Comparison of ENCODE assay signal across 9 cellular contexts in genomic region chr4:176321589-176321988, GRCh38. TPM values are rescaled to one million over a fixed set of nuclear protein-coding genes. Genes with fewer than 3 reads are reported as not detected.
A peak's percentile ranks its signal among the peaks of the same experiment; 100 is the strongest.
DNase-seq lines count a peak whose midpoint lies in the region; ATAC-seq and TF ChIP-seq lines count a peak whose summit lies in the region.
"Had no signal": no experiment of that assay in that cellular context is flagged by ENCODE, and none has a peak within 500 bp of the region (broad histone marks: within the 10 kb centered on the region; RNA-seq: fewer than 3 reads in every experiment).

No MANE protein-coding gene starts in this region.

- WGBS in SK-N-SH (ENCODE audit: low lambda C conversion rate): 67% methylated on average over 5 of the region's 5 CpGs
- WGBS in right cardiac atrium: 43% methylated on average over 5 of the region's 5 CpGs

- H3K4me3 ChIP-seq in SK-N-SH (ENCODE audit: low read depth in 2 of 2, low read length in 1 of 2) (peak overlapping the region; percentile 72 to 99), WI38 (ENCODE audit: low read depth, low read length) (peak overlapping the region; percentile 80), right cardiac atrium (ENCODE audit: low read length) (peak overlapping the region; percentile 58)

- H3K27ac ChIP-seq in SK-N-SH (ENCODE audit: low read depth in 2 of 2, low read length in 1 of 2) (peak overlapping the region; percentile 88 to 96), right cardiac atrium (ENCODE audit: low read length) (no peak overlapping the region)

- peaks cover 26% of the 10 kb centered on the region for H4K20me1 ChIP-seq in SK-N-SH (ENCODE audit: insufficient read depth)

- H3K27me3 ChIP-seq in SK-N-SH (ENCODE audit: insufficient read depth): no peaks in the 10 kb centered on the region
- no peaks in the 10 kb centered on the region for H3K27me3 ChIP-seq in right cardiac atrium (ENCODE audit: control insufficient read depth, insufficient read depth)

- H3K4me2 ChIP-seq in SK-N-SH: peak overlapping the region; percentile 78

- H3K9me3 Mint-ChIP-seq in stimulated activated naive CD8-positive, alpha-beta T cell treated with anti-CD3 and anti-CD28 coated beads, Interleukin-15, amount 100 ng/mL, for 72 hours: no peaks in the 10 kb centered on the region

- peak overlapping the region; percentile 89 to 96 for H3K4me3 Mint-ChIP-seq in stimulated activated naive CD8-positive, alpha-beta T cell treated with anti-CD3 and anti-CD28 coated beads, Interleukin-15, amount 100 ng/mL, for 72 hours

- CTCF ChIA-PET in SK-N-SH (lab: Yijun Ruan, JAX): interaction anchor here (1.1 to 1.7 kb wide), 2 partner anchors 12 to 19 kb away, joined by 6 to 7 read pairs; no protein-coding TSS in a partner anchor

- POLR2A ChIA-PET in SK-N-SH (lab: Yijun Ruan, JAX): interaction anchor here (0.7 to 1.6 kb wide), 2 partner anchors 127 to 360 kb away, joined by 3 to 6 read pairs; partner anchors contain the start of gene SPATA4

- peaks cover 10 to 13% of the 10 kb centered on the region in 2 experiments for H3K36me3 ChIP-seq in SK-N-SH (replicated peaks in 1 of 2; ENCODE audit: control insufficient read depth in 1 of 2, insufficient read depth in 2 of 2, low read length in 1 of 2)

- TF ChIP-seq EP300 in SK-N-SH (IDR thresholded peaks at IDR 0.05; ENCODE audit: borderline replicate concordance in 1 of 2, low read depth in 1 of 2, low read length in 1 of 2): no peak

- no peak for TF ChIP-seq RAD21 in SK-N-SH (IDR thresholded peaks at IDR 0.05; ENCODE audit: low read length)

- no peaks in the 10 kb centered on the region for H3K27me3 Mint-ChIP-seq in stimulated activated naive CD8-positive, alpha-beta T cell treated with anti-CD3 and anti-CD28 coated beads, Interleukin-15, amount 100 ng/mL, for 72 hours

- TF ChIP-seq CTCF in SK-N-SH (IDR thresholded peaks at IDR 0.05) (no peak), WI38 (IDR thresholded peaks at IDR 0.05; ENCODE audit: low read depth, low read length) (no peak)

- H3K27ac Mint-ChIP-seq in stimulated activated naive CD8-positive, alpha-beta T cell treated with anti-CD3 and anti-CD28 coated beads, Interleukin-15, amount 100 ng/mL, for 72 hours: no peak overlapping the region

- intact Hi-C loops in right cardiac atrium (cut with DNase I): no loop called here

- H3K79me2 ChIP-seq in SK-N-SH (ENCODE audit: insufficient read depth): peaks cover 67% of the 10 kb centered on the region

- H3K9me2 ChIP-seq in SK-N-SH: no peaks in the 10 kb centered on the region

- H3K9me3 ChIP-seq in SK-N-SH (no peaks in the 10 kb centered on the region), right cardiac atrium (ENCODE audit: control insufficient read depth, low read length) (no peaks in the 10 kb centered on the region)

- H2AFZ ChIP-seq in SK-N-SH (ENCODE audit: low read depth): no peak overlapping the region

- DNase-seq in SK-N-SH: no peak
- DNase-seq in right cardiac atrium: no peak
- DNase-seq in stimulated activated naive CD8-positive, alpha-beta T cell treated with anti-CD3 and anti-CD28 coated beads, Interleukin-15, amount 100 ng/mL, for 72 hours: no peak
- DNase-seq: C1 segment of cervical spinal cord had no signal

- peak overlapping the region; percentile 81; the same call in 1 of the 2 replicates for H3K9ac ChIP-seq in SK-N-SH

- ATAC-seq in SK-N-SH treated with all-trans-retinoic acid at 6 μM for 48 hours: no peak
- no peak for ATAC-seq in right cardiac atrium
- ATAC-seq in stimulated activated naive CD8-positive, alpha-beta T cell treated with anti-CD3 and anti-CD28 coated beads, Interleukin-15, amount 100 ng/mL, for 72 hours: no peak
- ATAC-seq in HG02623 (IDR thresholded peaks at IDR 0.05; ENCODE audit: unreplicated experiment): no peak
- ATAC-seq in HG03442 (IDR thresholded peaks at IDR 0.05; ENCODE audit: unreplicated experiment): no peak
- ATAC-seq in GM19455 (IDR thresholded peaks at IDR 0.05; ENCODE audit: unreplicated experiment): no peak

- peaks cover 33% of the 10 kb centered on the region for H3F3A ChIP-seq in SK-N-SH (replicated peaks; ENCODE audit: insufficient read depth)

- peaks cover 5 to 14% of the 10 kb centered on the region in 2 experiments; a peak in 1 of 4 replicates for H3K4me1 ChIP-seq in SK-N-SH (ENCODE audit: control insufficient read depth in 1 of 2, insufficient read depth in 2 of 2, low read depth in 1 of 2, low read length in 1 of 2)
- H3K4me1 ChIP-seq in right cardiac atrium (ENCODE audit: control insufficient read depth, insufficient read depth, low read length): no peaks in the 10 kb centered on the region

- H3K4me1 Mint-ChIP-seq in stimulated activated naive CD8-positive, alpha-beta T cell treated with anti-CD3 and anti-CD28 coated beads, Interleukin-15, amount 100 ng/mL, for 72 hours: peaks cover 35% of the 10 kb centered on the region

TF ChIP-seq in SK-N-SH, 30 proteins besides CTCF, POLR2A, EP300 and RAD21 (continues in another document):
- no peak for TF ChIP-seq GATA2 (CRISPR knock-in tag; IDR thresholded peaks at IDR 0.05)
- TF ChIP-seq JUND (IDR thresholded peaks at IDR 0.05): no peak
- no peak for TF ChIP-seq MXI1 (IDR thresholded peaks at IDR 0.05; ENCODE audit: low read depth, low read length)
- no peak for TF ChIP-seq YY1 (IDR thresholded peaks at IDR 0.05; ENCODE audit: low read depth)
- TF ChIP-seq REST (IDR thresholded peaks at IDR 0.05; ENCODE audit: low read depth, low read length): no peak

TF ChIP-seq in SK-N-SH treated with all-trans-retinoic acid at 6 μM for 48 hours, 23 proteins besides CTCF, POLR2A, EP300 and RAD21 (continues in another document):
- TF ChIP-seq CSRNP3 (CRISPR knock-in tag; IDR thresholded peaks at IDR 0.05) (no peak), POU6F1 (CRISPR knock-in tag; IDR thresholded peaks at IDR 0.05; ENCODE audit: borderline replicate concordance, low read depth) (no peak), ZC3H10 (CRISPR knock-in tag; IDR thresholded peaks at IDR 0.05) (no peak), ZNF70 (CRISPR knock-in tag; IDR thresholded peaks at IDR 0.05) (no peak), SNAI2 (CRISPR knock-in tag; IDR thresholded peaks at IDR 0.05) (no peak), ZFP3 (CRISPR knock-in tag; IDR thresholded peaks at IDR 0.05) (no peak), ISL1 (CRISPR knock-in tag; IDR thresholded peaks at IDR 0.05) (no peak), RARB (CRISPR knock-in tag; IDR thresholded peaks at IDR 0.05) (no peak), ZNF8 (CRISPR knock-in tag; IDR thresholded peaks at IDR 0.05) (no peak), TOX (CRISPR knock-in tag; IDR thresholded peaks at IDR 0.05; ENCODE audit: borderline replicate concordance) (no peak), ZNF565 (CRISPR knock-in tag; conservative IDR thresholded peaks at IDR 0.05; ENCODE audit: low read depth) (no peak), GLIS3 (CRISPR knock-in tag; IDR thresholded peaks at IDR 0.05) (no peak), ESRRG (CRISPR knock-in tag; IDR thresholded peaks at IDR 0.05) (no peak), CSDC2 (CRISPR knock-in tag; IDR thresholded peaks at IDR 0.05) (no peak), OSR1 (CRISPR knock-in tag; IDR thresholded peaks at IDR 0.05) (no peak), ARNTL (CRISPR knock-in tag; IDR thresholded peaks at IDR 0.05; ENCODE audit: borderline replicate concordance, low read depth) (no peak), ZFP30 (CRISPR knock-in tag; IDR thresholded peaks at IDR 0.05) (no peak)

RNA-seq across cellular contexts. Expression of gene SPCS3, which starts 1.8 kb away (rescaled TPM):
- polyA plus RNA-seq in SK-N-SH (2012; rRNA removed): 27.7 and 37.4 TPM in 2 replicates
- polyA plus RNA-seq in SK-N-SH (2012; cell fraction: cytosol; rRNA removed): 41.4 and 52.3 TPM in 2 replicates
- 32.3 and 42.6 TPM in 2 replicates for polyA plus RNA-seq in SK-N-SH (2012; cell fraction: nucleus; rRNA removed)
- total RNA-seq in right cardiac atrium: 100 to 1,000 TPM in 1 of 4 donors, 10 to 100 TPM in 3; 73.8 to 139 (median 88.2) TPM
- polyA plus RNA-seq in right cardiac atrium: 33.7 TPM

RNA-seq across cellular contexts. Expression of gene ASB5, which starts 52.6 kb away (rescaled TPM):
- 0.13 and 0.54 TPM in 2 replicates for polyA plus RNA-seq in SK-N-SH (2012; rRNA removed)
- 0.12 and 0.35 TPM in 2 replicates for polyA plus RNA-seq in SK-N-SH (2012; cell fraction: cytosol; rRNA removed)
- 0.34 and 0.51 TPM in 2 replicates for polyA plus RNA-seq in SK-N-SH (2012; cell fraction: nucleus; rRNA removed)
- 1 to 10 TPM; 3.2 to 5.1 (median 4.4) TPM for total RNA-seq in right cardiac atrium
- 1.4 TPM for polyA plus RNA-seq in right cardiac atrium
